In genomic region chr22:41948928-41949296, GRCh38 we compare ENCODE assay signal across 1 cellular context.
TF ChIP-seq lines count a peak whose summit lies in the region.

No MANE protein-coding gene starts in this region.

TF ChIP-seq in HEK293T, 16 proteins besides CTCF, POLR2A, EP300 and RAD21:
- TF ChIP-seq PKNOX1 (IDR thresholded peaks at IDR 0.05) = 0 out of 2 replicates have a peak, but pooled peaks have one; percentile 7
